In the genomic region with DNA sequence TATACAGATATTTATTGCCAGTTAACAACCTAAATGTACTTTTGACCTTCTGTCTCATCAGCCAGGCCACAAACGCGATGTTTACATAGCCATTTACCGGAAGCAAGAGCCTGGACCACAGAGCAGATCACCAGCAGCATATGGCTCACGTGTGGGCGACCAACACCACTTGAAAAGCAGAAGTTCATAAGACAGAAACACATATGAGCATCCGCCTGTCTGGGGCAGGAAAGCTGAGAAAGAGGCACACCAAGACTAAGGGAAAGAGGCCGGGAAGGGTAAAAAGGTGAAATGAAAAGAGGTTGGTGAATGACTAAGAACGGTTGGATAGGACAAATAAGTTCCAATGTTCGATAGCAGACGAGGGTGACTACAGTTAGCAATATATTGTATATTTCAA, we compare ENCODE assay signal across 1 cellular context.
TF ChIP-seq lines count a peak whose summit lies in the region.

No MANE protein-coding gene starts in this region.

TF ChIP-seq in GM12878, 131 proteins besides CTCF, POLR2A, EP300 and RAD21 (continued from another document and continues in another):
- TF ChIP-seq ATF3 (IDR thresholded peaks at IDR 0.05; ENCODE audit: borderline replicate concordance, extremely low read depth, low read depth, low read length) = no peak
- TF ChIP-seq PML (IDR thresholded peaks at IDR 0.05; ENCODE audit: low read length) = no peak
- TF ChIP-seq, protein P1, sequence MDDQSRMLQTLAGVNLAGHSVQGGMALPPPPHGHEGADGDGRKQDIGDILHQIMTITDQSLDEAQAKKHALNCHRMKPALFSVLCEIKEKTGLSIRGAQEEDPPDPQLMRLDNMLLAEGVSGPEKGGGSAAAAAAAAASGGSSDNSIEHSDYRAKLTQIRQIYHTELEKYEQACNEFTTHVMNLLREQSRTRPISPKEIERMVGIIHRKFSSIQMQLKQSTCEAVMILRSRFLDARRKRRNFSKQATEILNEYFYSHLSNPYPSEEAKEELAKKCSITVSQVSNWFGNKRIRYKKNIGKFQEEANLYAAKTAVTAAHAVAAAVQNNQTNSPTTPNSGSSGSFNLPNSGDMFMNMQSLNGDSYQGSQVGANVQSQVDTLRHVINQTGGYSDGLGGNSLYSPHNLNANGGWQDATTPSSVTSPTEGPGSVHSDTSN (IDR thresholded peaks at IDR 0.05; ENCODE audit: insufficient replicate concordance, low read depth, low read length) = no peak
- TF ChIP-seq ATF7 (IDR thresholded peaks at IDR 0.05; ENCODE audit: low read depth) = peak; percentile 83
- TF ChIP-seq TCF12 (IDR thresholded peaks at IDR 0.05; ENCODE audit: low read depth, low read length) = 0 out of 2 replicates have a peak, but pooled peaks have one; percentile 39
- TF ChIP-seq ZNF207 (IDR thresholded peaks at IDR 0.05; ENCODE audit: borderline replicate concordance) = no peak
- TF ChIP-seq CREM (IDR thresholded peaks at IDR 0.05; ENCODE audit: low read depth) = peak; percentile 68
- peak; percentile 2; the same call in 1 of the 2 replicates for TF ChIP-seq USF2 (IDR thresholded peaks at IDR 0.05; ENCODE audit: borderline replicate concordance, low read depth, low read length)
- TF ChIP-seq, protein P2, sequence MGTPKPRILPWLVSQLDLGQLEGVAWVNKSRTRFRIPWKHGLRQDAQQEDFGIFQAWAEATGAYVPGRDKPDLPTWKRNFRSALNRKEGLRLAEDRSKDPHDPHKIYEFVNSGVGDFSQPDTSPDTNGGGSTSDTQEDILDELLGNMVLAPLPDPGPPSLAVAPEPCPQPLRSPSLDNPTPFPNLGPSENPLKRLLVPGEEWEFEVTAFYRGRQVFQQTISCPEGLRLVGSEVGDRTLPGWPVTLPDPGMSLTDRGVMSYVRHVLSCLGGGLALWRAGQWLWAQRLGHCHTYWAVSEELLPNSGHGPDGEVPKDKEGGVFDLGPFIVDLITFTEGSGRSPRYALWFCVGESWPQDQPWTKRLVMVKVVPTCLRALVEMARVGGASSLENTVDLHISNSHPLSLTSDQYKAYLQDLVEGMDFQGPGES (IDR thresholded peaks at IDR 0.05) = no peak
- TF ChIP-seq MEF2B (IDR thresholded peaks at IDR 0.05; ENCODE audit: partially characterized antibody, poor library complexity, severe bottlenecking) = peak; percentile 45
- 0 out of 2 replicates have a peak, but pooled peaks have one; percentile 56 for TF ChIP-seq MTA3 (IDR thresholded peaks at IDR 0.05; ENCODE audit: borderline replicate concordance, low read length)
- 0 out of 2 replicates have a peak, but pooled peaks have one; percentile 36 for TF ChIP-seq MEF2A (IDR thresholded peaks at IDR 0.05; ENCODE audit: insufficient read depth, low read depth, low read length)
- no peak for TF ChIP-seq HCFC1 (IDR thresholded peaks at IDR 0.05; ENCODE audit: low read length)
- no peak for TF ChIP-seq KLF5 (IDR thresholded peaks at IDR 0.05; ENCODE audit: partially characterized antibody)
- TF ChIP-seq ZNF217 (IDR thresholded peaks at IDR 0.05) = no peak
- TF ChIP-seq CHD1 (IDR thresholded peaks at IDR 0.05; ENCODE audit: low read depth, low read length) = no peak
- TF ChIP-seq POLR2AphosphoS5 (IDR thresholded peaks at IDR 0.05; ENCODE audit: low read length) = no peak
- TF ChIP-seq ETV6 (conservative IDR thresholded peaks at IDR 0.05 in 1 of 2, IDR thresholded peaks at IDR 0.05 in 1 of 2; ENCODE audit: borderline replicate concordance in 1 of 2, low read depth in 1 of 2) = peak in 1 of 2 experiments; percentile 41; a peak in 1 of 4 replicates
- TF ChIP-seq NFXL1 (IDR thresholded peaks at IDR 0.05; ENCODE audit: borderline replicate concordance) = no peak
- no peak for TF ChIP-seq SUZ12 (IDR thresholded peaks at IDR 0.05; ENCODE audit: unreplicated experiment)
- TF ChIP-seq MXI1 (IDR thresholded peaks at IDR 0.05; ENCODE audit: low read depth, low read length) = peak; percentile 68; the same call in 1 of the 2 replicates
- peak; percentile 56 for TF ChIP-seq ATF2 (IDR thresholded peaks at IDR 0.05; ENCODE audit: low read length)
- TF ChIP-seq, protein P3, sequence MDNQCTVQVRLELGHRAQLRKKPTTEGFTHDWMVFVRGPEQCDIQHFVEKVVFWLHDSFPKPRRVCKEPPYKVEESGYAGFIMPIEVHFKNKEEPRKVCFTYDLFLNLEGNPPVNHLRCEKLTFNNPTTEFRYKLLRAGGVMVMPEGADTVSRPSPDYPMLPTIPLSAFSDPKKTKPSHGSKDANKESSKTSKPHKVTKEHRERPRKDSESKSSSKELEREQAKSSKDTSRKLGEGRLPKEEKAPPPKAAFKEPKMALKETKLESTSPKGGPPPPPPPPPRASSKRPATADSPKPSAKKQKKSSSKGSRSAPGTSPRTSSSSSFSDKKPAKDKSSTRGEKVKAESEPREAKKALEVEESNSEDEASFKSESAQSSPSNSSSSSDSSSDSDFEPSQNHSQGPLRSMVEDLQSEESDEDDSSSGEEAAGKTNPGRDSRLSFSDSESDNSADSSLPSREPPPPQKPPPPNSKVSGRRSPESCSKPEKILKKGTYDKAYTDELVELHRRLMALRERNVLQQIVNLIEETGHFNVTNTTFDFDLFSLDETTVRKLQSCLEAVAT (IDR thresholded peaks at IDR 0.05) = peak; percentile 57; the same call in 1 of the 2 replicates
- TF ChIP-seq SRF (IDR thresholded peaks at IDR 0.05; ENCODE audit: low read depth in 2 of 2, low read length in 2 of 2) = no peak
- peak; percentile 90 for TF ChIP-seq NR2F1 (conservative IDR thresholded peaks at IDR 0.05)
- peak; percentile 24 for TF ChIP-seq E2F8 (IDR thresholded peaks at IDR 0.05; ENCODE audit: low read depth, partially characterized antibody)
- TF ChIP-seq ASH2L (IDR thresholded peaks at IDR 0.05; ENCODE audit: borderline replicate concordance, low read depth) = no peak
- peak; percentile 96 for TF ChIP-seq SKIL (IDR thresholded peaks at IDR 0.05; ENCODE audit: low read depth, poor library complexity, severe bottlenecking)
- TF ChIP-seq MAX (IDR thresholded peaks at IDR 0.05; ENCODE audit: low read depth, low read length) = peak; percentile 52; the same call in 1 of the 2 replicates
- TF ChIP-seq FOS (IDR thresholded peaks at IDR 0.05; ENCODE audit: borderline replicate concordance, extremely low read depth, insufficient read length) = no peak
- TF ChIP-seq KDM1A (IDR thresholded peaks at IDR 0.05; ENCODE audit: borderline replicate concordance) = no peak
- TF ChIP-seq BHLHE40 (IDR thresholded peaks at IDR 0.05; ENCODE audit: borderline replicate concordance in 1 of 2, low read depth in 2 of 2, low read length in 1 of 2) = peak; percentile 99 to 100
- TF ChIP-seq FOXK2 (IDR thresholded peaks at IDR 0.05) = no peak; the same call in none of the 2 replicates
- no peak for TF ChIP-seq REST (IDR thresholded peaks at IDR 0.05; ENCODE audit: low read depth, low read length)
- 0 out of 2 replicates have a peak, but pooled peaks have one; percentile 14 for TF ChIP-seq JUNB (IDR thresholded peaks at IDR 0.05)
- TF ChIP-seq SP1 (IDR thresholded peaks at IDR 0.05; ENCODE audit: low read depth, low read length) = no peak
- TF ChIP-seq KAT2A (conservative IDR thresholded peaks at IDR 0.05; ENCODE audit: control insufficient read depth, low read depth, low read length) = no peak
- no peak for TF ChIP-seq ZSCAN29 (IDR thresholded peaks at IDR 0.05)
- no peak for TF ChIP-seq HDGF (IDR thresholded peaks at IDR 0.05)
- no peak for TF ChIP-seq SMAD1 (IDR thresholded peaks at IDR 0.05; ENCODE audit: low read depth, partially characterized antibody)
- TF ChIP-seq ZBED1 (IDR thresholded peaks at IDR 0.05; ENCODE audit: borderline replicate concordance) = peak; percentile 52; the same call in 1 of the 2 replicates
- TF ChIP-seq, protein P4, sequence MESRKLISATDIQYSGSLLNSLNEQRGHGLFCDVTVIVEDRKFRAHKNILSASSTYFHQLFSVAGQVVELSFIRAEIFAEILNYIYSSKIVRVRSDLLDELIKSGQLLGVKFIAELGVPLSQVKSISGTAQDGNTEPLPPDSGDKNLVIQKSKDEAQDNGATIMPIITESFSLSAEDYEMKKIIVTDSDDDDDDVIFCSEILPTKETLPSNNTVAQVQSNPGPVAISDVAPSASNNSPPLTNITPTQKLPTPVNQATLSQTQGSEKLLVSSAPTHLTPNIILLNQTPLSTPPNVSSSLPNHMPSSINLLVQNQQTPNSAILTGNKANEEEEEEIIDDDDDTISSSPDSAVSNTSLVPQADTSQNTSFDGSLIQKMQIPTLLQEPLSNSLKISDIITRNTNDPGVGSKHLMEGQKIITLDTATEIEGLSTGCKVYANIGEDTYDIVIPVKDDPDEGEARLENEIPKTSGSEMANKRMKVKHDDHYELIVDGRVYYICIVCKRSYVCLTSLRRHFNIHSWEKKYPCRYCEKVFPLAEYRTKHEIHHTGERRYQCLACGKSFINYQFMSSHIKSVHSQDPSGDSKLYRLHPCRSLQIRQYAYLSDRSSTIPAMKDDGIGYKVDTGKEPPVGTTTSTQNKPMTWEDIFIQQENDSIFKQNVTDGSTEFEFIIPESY (IDR thresholded peaks at IDR 0.05) = no peak
- TF ChIP-seq SREBF2 (IDR thresholded peaks at IDR 0.05; ENCODE audit: low read length) = no peak
- TF ChIP-seq DPF2 (IDR thresholded peaks at IDR 0.05) = peak; percentile 83
